ENCODE assay signal across 1 cellular context in the genomic region with DNA sequence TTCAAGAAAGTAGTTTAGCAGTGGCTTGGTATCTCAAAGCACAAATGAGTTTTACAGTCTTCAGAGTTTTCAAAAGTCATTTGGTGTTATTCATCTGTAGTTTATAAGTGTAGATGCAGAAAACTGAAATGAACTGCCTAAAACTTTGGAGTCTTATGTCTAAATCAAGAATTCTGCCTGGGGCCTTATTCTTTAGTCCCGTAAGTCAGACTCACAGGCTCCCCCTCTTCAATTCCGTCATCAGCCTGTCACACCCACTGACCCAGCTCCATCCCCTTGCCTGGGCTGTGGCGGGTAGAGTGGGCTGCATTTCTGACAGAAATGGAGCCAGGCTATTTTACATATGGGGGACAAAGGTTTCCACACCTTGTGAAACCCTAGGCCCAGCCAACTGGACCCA.
TF ChIP-seq lines count a peak whose summit lies in the region.

No MANE protein-coding gene starts in this region.

TF ChIP-seq in SK-N-SH, 30 proteins besides CTCF, POLR2A, EP300 and RAD21:
- TF ChIP-seq JUND (IDR thresholded peaks at IDR 0.05) = no peak
- no peak for TF ChIP-seq NRF1 (IDR thresholded peaks at IDR 0.05; ENCODE audit: low read depth, low read length)
- no peak for TF ChIP-seq GABPA (IDR thresholded peaks at IDR 0.05; ENCODE audit: low read depth)
- no peak for TF ChIP-seq GATA2 (CRISPR knock-in tag; IDR thresholded peaks at IDR 0.05)
- TF ChIP-seq EZH2phosphoT487 (IDR thresholded peaks at IDR 0.05; ENCODE audit: borderline replicate concordance, low read depth) = no peak
- TF ChIP-seq CHD2 (IDR thresholded peaks at IDR 0.05; ENCODE audit: low read length, partially characterized antibody) = no peak
- TF ChIP-seq, protein P1, sequence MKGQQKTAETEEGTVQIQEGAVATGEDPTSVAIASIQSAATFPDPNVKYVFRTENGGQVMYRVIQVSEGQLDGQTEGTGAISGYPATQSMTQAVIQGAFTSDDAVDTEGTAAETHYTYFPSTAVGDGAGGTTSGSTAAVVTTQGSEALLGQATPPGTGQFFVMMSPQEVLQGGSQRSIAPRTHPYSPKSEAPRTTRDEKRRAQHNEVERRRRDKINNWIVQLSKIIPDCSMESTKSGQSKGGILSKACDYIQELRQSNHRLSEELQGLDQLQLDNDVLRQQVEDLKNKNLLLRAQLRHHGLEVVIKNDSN (IDR thresholded peaks at IDR 0.05; ENCODE audit: borderline replicate concordance, low read depth) = no peak
- TF ChIP-seq FOXM1 (IDR thresholded peaks at IDR 0.05; ENCODE audit: low read depth) = no peak
- no peak for TF ChIP-seq NFIC (IDR thresholded peaks at IDR 0.05; ENCODE audit: borderline replicate concordance)
- TF ChIP-seq MEF2A (IDR thresholded peaks at IDR 0.05; ENCODE audit: borderline replicate concordance, low read depth) = no peak
- no peak for TF ChIP-seq RXRA (IDR thresholded peaks at IDR 0.05; ENCODE audit: borderline replicate concordance, low read depth)
- TF ChIP-seq TCF12 (IDR thresholded peaks at IDR 0.05) = no peak
- TF ChIP-seq FOXJ3 (CRISPR knock-in tag; IDR thresholded peaks at IDR 0.05) = no peak
- TF ChIP-seq, protein P2, sequence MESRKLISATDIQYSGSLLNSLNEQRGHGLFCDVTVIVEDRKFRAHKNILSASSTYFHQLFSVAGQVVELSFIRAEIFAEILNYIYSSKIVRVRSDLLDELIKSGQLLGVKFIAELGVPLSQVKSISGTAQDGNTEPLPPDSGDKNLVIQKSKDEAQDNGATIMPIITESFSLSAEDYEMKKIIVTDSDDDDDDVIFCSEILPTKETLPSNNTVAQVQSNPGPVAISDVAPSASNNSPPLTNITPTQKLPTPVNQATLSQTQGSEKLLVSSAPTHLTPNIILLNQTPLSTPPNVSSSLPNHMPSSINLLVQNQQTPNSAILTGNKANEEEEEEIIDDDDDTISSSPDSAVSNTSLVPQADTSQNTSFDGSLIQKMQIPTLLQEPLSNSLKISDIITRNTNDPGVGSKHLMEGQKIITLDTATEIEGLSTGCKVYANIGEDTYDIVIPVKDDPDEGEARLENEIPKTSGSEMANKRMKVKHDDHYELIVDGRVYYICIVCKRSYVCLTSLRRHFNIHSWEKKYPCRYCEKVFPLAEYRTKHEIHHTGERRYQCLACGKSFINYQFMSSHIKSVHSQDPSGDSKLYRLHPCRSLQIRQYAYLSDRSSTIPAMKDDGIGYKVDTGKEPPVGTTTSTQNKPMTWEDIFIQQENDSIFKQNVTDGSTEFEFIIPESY (IDR thresholded peaks at IDR 0.05; ENCODE audit: borderline replicate concordance, low read depth) = no peak
- TF ChIP-seq, protein P3, sequence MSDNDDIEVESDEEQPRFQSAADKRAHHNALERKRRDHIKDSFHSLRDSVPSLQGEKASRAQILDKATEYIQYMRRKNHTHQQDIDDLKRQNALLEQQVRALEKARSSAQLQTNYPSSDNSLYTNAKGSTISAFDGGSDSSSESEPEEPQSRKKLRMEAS (IDR thresholded peaks at IDR 0.05; ENCODE audit: low read depth) = no peak
- no peak for TF ChIP-seq TEAD4 (IDR thresholded peaks at IDR 0.05; ENCODE audit: borderline replicate concordance, insufficient read depth)
- TF ChIP-seq, protein P4, sequence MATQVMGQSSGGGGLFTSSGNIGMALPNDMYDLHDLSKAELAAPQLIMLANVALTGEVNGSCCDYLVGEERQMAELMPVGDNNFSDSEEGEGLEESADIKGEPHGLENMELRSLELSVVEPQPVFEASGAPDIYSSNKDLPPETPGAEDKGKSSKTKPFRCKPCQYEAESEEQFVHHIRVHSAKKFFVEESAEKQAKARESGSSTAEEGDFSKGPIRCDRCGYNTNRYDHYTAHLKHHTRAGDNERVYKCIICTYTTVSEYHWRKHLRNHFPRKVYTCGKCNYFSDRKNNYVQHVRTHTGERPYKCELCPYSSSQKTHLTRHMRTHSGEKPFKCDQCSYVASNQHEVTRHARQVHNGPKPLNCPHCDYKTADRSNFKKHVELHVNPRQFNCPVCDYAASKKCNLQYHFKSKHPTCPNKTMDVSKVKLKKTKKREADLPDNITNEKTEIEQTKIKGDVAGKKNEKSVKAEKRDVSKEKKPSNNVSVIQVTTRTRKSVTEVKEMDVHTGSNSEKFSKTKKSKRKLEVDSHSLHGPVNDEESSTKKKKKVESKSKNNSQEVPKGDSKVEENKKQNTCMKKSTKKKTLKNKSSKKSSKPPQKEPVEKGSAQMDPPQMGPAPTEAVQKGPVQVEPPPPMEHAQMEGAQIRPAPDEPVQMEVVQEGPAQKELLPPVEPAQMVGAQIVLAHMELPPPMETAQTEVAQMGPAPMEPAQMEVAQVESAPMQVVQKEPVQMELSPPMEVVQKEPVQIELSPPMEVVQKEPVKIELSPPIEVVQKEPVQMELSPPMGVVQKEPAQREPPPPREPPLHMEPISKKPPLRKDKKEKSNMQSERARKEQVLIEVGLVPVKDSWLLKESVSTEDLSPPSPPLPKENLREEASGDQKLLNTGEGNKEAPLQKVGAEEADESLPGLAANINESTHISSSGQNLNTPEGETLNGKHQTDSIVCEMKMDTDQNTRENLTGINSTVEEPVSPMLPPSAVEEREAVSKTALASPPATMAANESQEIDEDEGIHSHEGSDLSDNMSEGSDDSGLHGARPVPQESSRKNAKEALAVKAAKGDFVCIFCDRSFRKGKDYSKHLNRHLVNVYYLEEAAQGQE (IDR thresholded peaks at IDR 0.05; ENCODE audit: low read depth, low read length) = no peak
- TF ChIP-seq, protein P5, sequence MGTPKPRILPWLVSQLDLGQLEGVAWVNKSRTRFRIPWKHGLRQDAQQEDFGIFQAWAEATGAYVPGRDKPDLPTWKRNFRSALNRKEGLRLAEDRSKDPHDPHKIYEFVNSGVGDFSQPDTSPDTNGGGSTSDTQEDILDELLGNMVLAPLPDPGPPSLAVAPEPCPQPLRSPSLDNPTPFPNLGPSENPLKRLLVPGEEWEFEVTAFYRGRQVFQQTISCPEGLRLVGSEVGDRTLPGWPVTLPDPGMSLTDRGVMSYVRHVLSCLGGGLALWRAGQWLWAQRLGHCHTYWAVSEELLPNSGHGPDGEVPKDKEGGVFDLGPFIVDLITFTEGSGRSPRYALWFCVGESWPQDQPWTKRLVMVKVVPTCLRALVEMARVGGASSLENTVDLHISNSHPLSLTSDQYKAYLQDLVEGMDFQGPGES (IDR thresholded peaks at IDR 0.05; ENCODE audit: low read depth, low read length) = no peak
TF ChIP-seq in SK-N-SH: peak in this region for 0.
